ENCODE assay signal across 8 cellular contexts in the genomic region with DNA sequence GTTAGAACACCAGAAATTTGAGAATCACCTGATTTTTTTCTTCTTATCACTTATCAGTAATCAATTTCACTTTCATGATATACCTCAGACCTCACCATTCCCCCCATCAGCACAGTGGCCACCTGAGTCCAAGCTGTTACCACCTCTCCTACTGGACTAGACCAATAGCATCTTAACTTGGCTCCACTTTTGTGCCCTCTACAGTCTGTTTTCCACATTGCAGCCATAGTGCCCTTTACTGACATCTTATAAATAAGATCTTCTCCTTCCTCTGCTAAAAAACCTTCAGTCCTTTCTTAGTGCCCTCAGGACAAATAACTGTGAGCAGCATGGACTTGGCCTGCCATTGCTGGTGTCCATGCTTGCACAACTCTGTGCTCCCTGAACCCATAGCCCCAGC.
DNase-seq lines count a peak whose midpoint lies in the region; ATAC-seq, FAIRE-seq and TF ChIP-seq lines count a peak whose summit lies in the region.

No MANE protein-coding gene starts in this region.

- H3K36me3 ChIP-seq in H7 (replicated peaks; ENCODE audit: control insufficient read depth, insufficient read depth, low read length) (no peaks in the 10 kb centered on the region), adipocyte (ENCODE audit: control insufficient read depth, insufficient read depth, low read length, severe bottlenecking) (no peaks in the 10 kb centered on the region), HepG2 (replicated peaks in 1 of 2; ENCODE audit: control insufficient read depth in 1 of 2, insufficient read depth in 2 of 2, low read length in 2 of 2) (no peaks in the 10 kb centered on the region)

- H3K4me3 Mint-ChIP-seq in activated T-cell treated with anti-CD3 and anti-CD28 coated beads, Interleukin-2, amount 50 U/mL, for 4 hours, result no peak overlapping the region

- H3K27ac ChIP-seq in HepG2 (ENCODE audit: extremely low read length, insufficient read depth, low read length), result no peak overlapping the region

- POLR2A ChIA-PET in HepG2 (lab: Yijun Ruan, JAX), result no interaction called here

- no peaks in the 10 kb centered on the region for H3K9me3 Mint-ChIP-seq in activated T-cell treated with anti-CD3 and anti-CD28 coated beads, Interleukin-2, amount 50 U/mL, for 4 hours

- no peaks in the 10 kb centered on the region for H3K36me3 Mint-ChIP-seq in activated T-cell treated with anti-CD3 and anti-CD28 coated beads, Interleukin-2, amount 50 U/mL, for 4 hours (ENCODE audit: insufficient read depth)

- H3K4me1 Mint-ChIP-seq in activated T-cell treated with anti-CD3 and anti-CD28 coated beads, Interleukin-2, amount 50 U/mL, for 4 hours (ENCODE audit: low read depth), result no peaks in the 10 kb centered on the region

- H3K4me1 ChIP-seq in adipocyte (ENCODE audit: control insufficient read depth, insufficient read depth, low read length), result peaks cover 13% of the 10 kb centered on the region
- 0 out of 2 replicates have a peak, but pooled peaks cover 6% of the 10 kb centered on the region for H3K4me1 ChIP-seq in HepG2 (ENCODE audit: insufficient read depth, low read length)

- TF ChIP-seq EP300 in HepG2 (IDR thresholded peaks at IDR 0.05; ENCODE audit: low read depth in 2 of 2, low read length in 2 of 2), result no peak
- no peak for TF ChIP-seq EP300 in HepG2 (CRISPR knock-in tag; IDR thresholded peaks at IDR 0.05; ENCODE audit: borderline replicate concordance)

- in situ Hi-C loops in ACHN (cut with HindIII; ENCODE audit: low pct_ligation_motif_present, low pct_unique_long_range_greater_than_20kb, low sequenced_read_pairs), result no loop called here
- in situ Hi-C loops in HepG2 (cut with HindIII; ENCODE audit: extremely low pct_ligation_motif_present, low pct_unique_long_range_greater_than_20kb), result loop anchor here (5.0 to 25.0 kb wide), 2 partner anchors 139 to 354 kb away; no protein-coding TSS in a partner anchor

- no peaks in the 10 kb centered on the region for H3K79me2 ChIP-seq in HepG2 (ENCODE audit: insufficient read depth, low read length)

- peak; percentile 37 for FAIRE-seq in HepG2 (lab: Jason Lieb, UNC)

- H4K20me1 ChIP-seq in HepG2 (ENCODE audit: insufficient read depth, low read length), result no peaks in the 10 kb centered on the region

- BruUV-seq in HepG2 (replicated peaks; lab: Mats Ljungman, UMichigan), result no TSS peak

- no peak overlapping the region for H2AFZ ChIP-seq in HepG2 (ENCODE audit: low read length)

- no peak for TF ChIP-seq POLR2A in HepG2 (IDR thresholded peaks at IDR 0.05; ENCODE audit: insufficient read depth in 1 of 2, low read depth in 2 of 2, low read length in 2 of 2)

- no peak for TF ChIP-seq RAD21 in HepG2 (CRISPR knock-in tag; IDR thresholded peaks at IDR 0.05)

- H3K9ac ChIP-seq in adipocyte (ENCODE audit: low read length), result no peak overlapping the region
- no peak overlapping the region for H3K9ac ChIP-seq in HepG2 (ENCODE audit: insufficient read depth, low read depth, low read length)

- no peak overlapping the region for H3K4me2 ChIP-seq in HepG2 (ENCODE audit: low read depth, low read length)

- H3K4me3 ChIP-seq in GM12864 (ENCODE audit: low read depth, low read length), result no peak overlapping the region
- H3K4me3 ChIP-seq in H7 (ENCODE audit: insufficient read depth, low read depth, low read length), result no peak overlapping the region
- H3K4me3 ChIP-seq in adipocyte (ENCODE audit: low read length), result no peak overlapping the region
- H3K4me3 ChIP-seq in HepG2 (replicated peaks in 1 of 3; ENCODE audit: insufficient read depth in 1 of 3, low read depth in 2 of 3, low read length in 3 of 3), result no peak overlapping the region

- peak; percentile 47 for DNase-seq in ACHN
- peak; percentile 5 for DNase-seq in GM12864 (ENCODE audit: low read depth)
- peak; percentile 3 for DNase-seq in H7
- DNase-seq in Kasumi-1 (lab: John Stamatoyannopoulos, UW), result peak; percentile 50 to 64
- peak; percentile 32 for DNase-seq in adipocyte (ENCODE audit: low read depth)
- peak; percentile 25 for DNase-seq in HepG2 (ENCODE audit: low spot score)
- no peak for DNase-seq in activated T-cell treated with anti-CD3 and anti-CD28 coated beads, Interleukin-2, amount 50 U/mL, for 4 hours
- no peak for DNase-seq in GM19238 (ENCODE audit: insufficient read length, low spot score)

- CTCF ChIA-PET in HepG2 (lab: Yijun Ruan, JAX; ENCODE audit: low intra/inter-chr PET ratio, low total read pairs), result no interaction called here

- H3K9me3 ChIP-seq in adipocyte (ENCODE audit: control insufficient read depth, low read length) (no peaks in the 10 kb centered on the region), HepG2 (ENCODE audit: low read length) (no peaks in the 10 kb centered on the region)

- no peaks in the 10 kb centered on the region for H3K27me3 ChIP-seq in H7 (ENCODE audit: control insufficient read depth, insufficient read depth, low read length)
- no peaks in the 10 kb centered on the region for H3K27me3 ChIP-seq in adipocyte (replicated peaks; ENCODE audit: control insufficient read depth, insufficient read depth, low read length)
- H3K27me3 ChIP-seq in HepG2 (ENCODE audit: control insufficient read depth in 1 of 2, insufficient read depth in 2 of 2, low read length in 2 of 2), result no peaks in the 10 kb centered on the region

- no peaks in the 10 kb centered on the region for H3K27me3 Mint-ChIP-seq in activated T-cell treated with anti-CD3 and anti-CD28 coated beads, Interleukin-2, amount 50 U/mL, for 4 hours (ENCODE audit: low read depth)

- ATAC-seq in HepG2, result peak; percentile 53
- ATAC-seq in activated T-cell treated with anti-CD3 and anti-CD28 coated beads, Interleukin-2, amount 50 U/mL, for 4 hours, result no peak

- TF ChIP-seq CTCF in GM12864 (IDR thresholded peaks at IDR 0.05; ENCODE audit: low read depth, low read length, missing control alignments) (peak; percentile 72), HepG2 (CRISPR knock-in tag; IDR thresholded peaks at IDR 0.05) (0 out of 2 replicates have a peak, but pooled peaks have one; percentile 27)

- intact Hi-C loops in HepG2 (cut with micrococcal nuclease; ENCODE audit: unreplicated experiment), result loop anchor here (1.0 kb wide), 1 partner anchor 342 kb away; no protein-coding TSS in a partner anchor

TF ChIP-seq in HepG2, 621 proteins besides CTCF, POLR2A, EP300 and RAD21:
- TF ChIP-seq CREM (IDR thresholded peaks at IDR 0.05) (no peak), CREM (CRISPR knock-in tag; IDR thresholded peaks at IDR 0.05) (no peak), THAP9 (CRISPR knock-in tag; IDR thresholded peaks at IDR 0.05; ENCODE audit: borderline replicate concordance) (no peak)

Comparison
In these comparisons a context has a peak if more than half of its experiments do, and no peak if none do; other contexts are left out.
1. DNase-seq: peak in ACHN (single experiment), GM12864 (single experiment), H7 (single experiment), Kasumi-1 (2 of 2), adipocyte (single experiment) and HepG2 (single experiment); none in activated T-cell treated with anti-CD3 and anti-CD28 coated beads, Interleukin-2, amount 50 U/mL, for 4 hours (single experiment) and GM19238 (single experiment).